In the genomic region with DNA sequence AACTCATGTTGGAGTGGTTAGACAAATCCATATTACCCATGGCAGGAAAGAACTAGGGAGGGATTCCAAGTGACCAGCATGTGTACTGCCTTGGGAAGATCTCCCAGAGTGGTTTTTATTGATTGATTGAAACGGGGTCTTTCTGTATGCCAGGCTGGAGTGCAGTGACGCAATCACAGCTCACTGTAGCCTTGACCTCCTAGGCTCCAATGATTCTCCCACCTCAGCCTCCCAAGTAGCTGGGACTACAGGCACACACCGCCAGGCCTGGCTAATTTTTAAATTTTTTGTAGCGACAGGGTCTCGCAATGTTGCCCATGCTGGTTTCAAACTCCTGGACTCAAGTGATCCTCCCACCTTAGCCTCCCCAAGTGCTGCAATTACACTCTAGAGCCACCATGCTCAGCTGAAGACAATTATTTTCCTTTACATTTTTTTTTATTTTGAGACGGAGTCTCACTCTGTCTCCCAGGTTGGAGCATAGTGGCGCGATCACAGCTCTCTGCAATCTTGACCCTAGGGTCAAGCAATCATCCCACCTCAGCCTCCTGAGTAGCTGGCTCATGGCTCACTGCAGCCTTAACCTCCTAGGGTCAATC, we compare ENCODE assay signal across 1 cellular context.
A peak's percentile ranks its signal among the peaks of the same experiment; 100 is the strongest.
TF ChIP-seq lines count a peak whose summit lies in the region.

No MANE protein-coding gene starts in this region.

TF ChIP-seq in HepG2, 621 proteins besides CTCF, POLR2A, EP300 and RAD21 (continued from another document and continues in another):
- TF ChIP-seq, protein P1, sequence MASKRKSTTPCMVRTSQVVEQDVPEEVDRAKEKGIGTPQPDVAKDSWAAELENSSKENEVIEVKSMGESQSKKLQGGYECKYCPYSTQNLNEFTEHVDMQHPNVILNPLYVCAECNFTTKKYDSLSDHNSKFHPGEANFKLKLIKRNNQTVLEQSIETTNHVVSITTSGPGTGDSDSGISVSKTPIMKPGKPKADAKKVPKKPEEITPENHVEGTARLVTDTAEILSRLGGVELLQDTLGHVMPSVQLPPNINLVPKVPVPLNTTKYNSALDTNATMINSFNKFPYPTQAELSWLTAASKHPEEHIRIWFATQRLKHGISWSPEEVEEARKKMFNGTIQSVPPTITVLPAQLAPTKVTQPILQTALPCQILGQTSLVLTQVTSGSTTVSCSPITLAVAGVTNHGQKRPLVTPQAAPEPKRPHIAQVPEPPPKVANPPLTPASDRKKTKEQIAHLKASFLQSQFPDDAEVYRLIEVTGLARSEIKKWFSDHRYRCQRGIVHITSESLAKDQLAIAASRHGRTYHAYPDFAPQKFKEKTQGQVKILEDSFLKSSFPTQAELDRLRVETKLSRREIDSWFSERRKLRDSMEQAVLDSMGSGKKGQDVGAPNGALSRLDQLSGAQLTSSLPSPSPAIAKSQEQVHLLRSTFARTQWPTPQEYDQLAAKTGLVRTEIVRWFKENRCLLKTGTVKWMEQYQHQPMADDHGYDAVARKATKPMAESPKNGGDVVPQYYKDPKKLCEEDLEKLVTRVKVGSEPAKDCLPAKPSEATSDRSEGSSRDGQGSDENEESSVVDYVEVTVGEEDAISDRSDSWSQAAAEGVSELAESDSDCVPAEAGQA (IDR thresholded peaks at IDR 0.05; ENCODE audit: low read depth): no peak
- TF ChIP-seq, protein P1 (CRISPR knock-in tag; IDR thresholded peaks at IDR 0.05; ENCODE audit: borderline replicate concordance): no peak
- TF ChIP-seq ZNF550 (CRISPR knock-in tag; IDR thresholded peaks at IDR 0.05; ENCODE audit: borderline replicate concordance) (no peak), ZNF572 (CRISPR knock-in tag; IDR thresholded peaks at IDR 0.05) (no peak), ZNF766 (CRISPR knock-in tag; IDR thresholded peaks at IDR 0.05; ENCODE audit: borderline replicate concordance) (no peak), HDAC2 (CRISPR knock-in tag; IDR thresholded peaks at IDR 0.05) (peak; percentile 31; the same call in 1 of the 2 replicates), TRIM24 (CRISPR knock-in tag; IDR thresholded peaks at IDR 0.05) (no peak), ZNF772 (CRISPR knock-in tag; IDR thresholded peaks at IDR 0.05) (no peak), THAP11 (CRISPR knock-in tag; IDR thresholded peaks at IDR 0.05) (no peak), HNRNPL (IDR thresholded peaks at IDR 0.05; ENCODE audit: low read depth, low read length) (no peak), MBD4 (IDR thresholded peaks at IDR 0.05; ENCODE audit: borderline replicate concordance, low read length) (no peak), MATR3 (CRISPR knock-in tag; IDR thresholded peaks at IDR 0.05) (no peak), MXI1 (IDR thresholded peaks at IDR 0.05; ENCODE audit: borderline replicate concordance, low read depth, low read length) (no peak), MTA1 (CRISPR knock-in tag; IDR thresholded peaks at IDR 0.05; ENCODE audit: borderline replicate concordance) (no peak), BCL6 (CRISPR knock-in tag; IDR thresholded peaks at IDR 0.05) (0 out of 2 replicates have a peak, but pooled peaks have one; percentile 36), CHD2 (IDR thresholded peaks at IDR 0.05; ENCODE audit: low read depth, low read length) (no peak), FOXA1 (IDR thresholded peaks at IDR 0.05) (no peak), FOXA1 (CRISPR knock-in tag; IDR thresholded peaks at IDR 0.05) (no peak), ZNF326 (CRISPR knock-in tag; IDR thresholded peaks at IDR 0.05; ENCODE audit: borderline replicate concordance) (no peak), ARNT2 (CRISPR knock-in tag; IDR thresholded peaks at IDR 0.05; ENCODE audit: low read depth) (no peak), SOX5 (CRISPR knock-in tag; IDR thresholded peaks at IDR 0.05; ENCODE audit: borderline replicate concordance) (no peak), ZKSCAN5 (CRISPR knock-in tag; IDR thresholded peaks at IDR 0.05) (no peak), MZF1 (CRISPR knock-in tag; IDR thresholded peaks at IDR 0.05; ENCODE audit: borderline replicate concordance) (no peak), ZMYM4 (CRISPR knock-in tag; IDR thresholded peaks at IDR 0.05) (0 out of 2 replicates have a peak, but pooled peaks have one; percentile 49)
- TF ChIP-seq, protein P2, sequence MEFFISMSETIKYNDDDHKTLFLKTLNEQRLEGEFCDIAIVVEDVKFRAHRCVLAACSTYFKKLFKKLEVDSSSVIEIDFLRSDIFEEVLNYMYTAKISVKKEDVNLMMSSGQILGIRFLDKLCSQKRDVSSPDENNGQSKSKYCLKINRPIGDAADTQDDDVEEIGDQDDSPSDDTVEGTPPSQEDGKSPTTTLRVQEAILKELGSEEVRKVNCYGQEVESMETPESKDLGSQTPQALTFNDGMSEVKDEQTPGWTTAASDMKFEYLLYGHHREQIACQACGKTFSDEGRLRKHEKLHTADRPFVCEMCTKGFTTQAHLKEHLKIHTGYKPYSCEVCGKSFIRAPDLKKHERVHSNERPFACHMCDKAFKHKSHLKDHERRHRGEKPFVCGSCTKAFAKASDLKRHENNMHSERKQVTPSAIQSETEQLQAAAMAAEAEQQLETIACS (CRISPR knock-in tag; IDR thresholded peaks at IDR 0.05): no peak
- TF ChIP-seq, protein P3, sequence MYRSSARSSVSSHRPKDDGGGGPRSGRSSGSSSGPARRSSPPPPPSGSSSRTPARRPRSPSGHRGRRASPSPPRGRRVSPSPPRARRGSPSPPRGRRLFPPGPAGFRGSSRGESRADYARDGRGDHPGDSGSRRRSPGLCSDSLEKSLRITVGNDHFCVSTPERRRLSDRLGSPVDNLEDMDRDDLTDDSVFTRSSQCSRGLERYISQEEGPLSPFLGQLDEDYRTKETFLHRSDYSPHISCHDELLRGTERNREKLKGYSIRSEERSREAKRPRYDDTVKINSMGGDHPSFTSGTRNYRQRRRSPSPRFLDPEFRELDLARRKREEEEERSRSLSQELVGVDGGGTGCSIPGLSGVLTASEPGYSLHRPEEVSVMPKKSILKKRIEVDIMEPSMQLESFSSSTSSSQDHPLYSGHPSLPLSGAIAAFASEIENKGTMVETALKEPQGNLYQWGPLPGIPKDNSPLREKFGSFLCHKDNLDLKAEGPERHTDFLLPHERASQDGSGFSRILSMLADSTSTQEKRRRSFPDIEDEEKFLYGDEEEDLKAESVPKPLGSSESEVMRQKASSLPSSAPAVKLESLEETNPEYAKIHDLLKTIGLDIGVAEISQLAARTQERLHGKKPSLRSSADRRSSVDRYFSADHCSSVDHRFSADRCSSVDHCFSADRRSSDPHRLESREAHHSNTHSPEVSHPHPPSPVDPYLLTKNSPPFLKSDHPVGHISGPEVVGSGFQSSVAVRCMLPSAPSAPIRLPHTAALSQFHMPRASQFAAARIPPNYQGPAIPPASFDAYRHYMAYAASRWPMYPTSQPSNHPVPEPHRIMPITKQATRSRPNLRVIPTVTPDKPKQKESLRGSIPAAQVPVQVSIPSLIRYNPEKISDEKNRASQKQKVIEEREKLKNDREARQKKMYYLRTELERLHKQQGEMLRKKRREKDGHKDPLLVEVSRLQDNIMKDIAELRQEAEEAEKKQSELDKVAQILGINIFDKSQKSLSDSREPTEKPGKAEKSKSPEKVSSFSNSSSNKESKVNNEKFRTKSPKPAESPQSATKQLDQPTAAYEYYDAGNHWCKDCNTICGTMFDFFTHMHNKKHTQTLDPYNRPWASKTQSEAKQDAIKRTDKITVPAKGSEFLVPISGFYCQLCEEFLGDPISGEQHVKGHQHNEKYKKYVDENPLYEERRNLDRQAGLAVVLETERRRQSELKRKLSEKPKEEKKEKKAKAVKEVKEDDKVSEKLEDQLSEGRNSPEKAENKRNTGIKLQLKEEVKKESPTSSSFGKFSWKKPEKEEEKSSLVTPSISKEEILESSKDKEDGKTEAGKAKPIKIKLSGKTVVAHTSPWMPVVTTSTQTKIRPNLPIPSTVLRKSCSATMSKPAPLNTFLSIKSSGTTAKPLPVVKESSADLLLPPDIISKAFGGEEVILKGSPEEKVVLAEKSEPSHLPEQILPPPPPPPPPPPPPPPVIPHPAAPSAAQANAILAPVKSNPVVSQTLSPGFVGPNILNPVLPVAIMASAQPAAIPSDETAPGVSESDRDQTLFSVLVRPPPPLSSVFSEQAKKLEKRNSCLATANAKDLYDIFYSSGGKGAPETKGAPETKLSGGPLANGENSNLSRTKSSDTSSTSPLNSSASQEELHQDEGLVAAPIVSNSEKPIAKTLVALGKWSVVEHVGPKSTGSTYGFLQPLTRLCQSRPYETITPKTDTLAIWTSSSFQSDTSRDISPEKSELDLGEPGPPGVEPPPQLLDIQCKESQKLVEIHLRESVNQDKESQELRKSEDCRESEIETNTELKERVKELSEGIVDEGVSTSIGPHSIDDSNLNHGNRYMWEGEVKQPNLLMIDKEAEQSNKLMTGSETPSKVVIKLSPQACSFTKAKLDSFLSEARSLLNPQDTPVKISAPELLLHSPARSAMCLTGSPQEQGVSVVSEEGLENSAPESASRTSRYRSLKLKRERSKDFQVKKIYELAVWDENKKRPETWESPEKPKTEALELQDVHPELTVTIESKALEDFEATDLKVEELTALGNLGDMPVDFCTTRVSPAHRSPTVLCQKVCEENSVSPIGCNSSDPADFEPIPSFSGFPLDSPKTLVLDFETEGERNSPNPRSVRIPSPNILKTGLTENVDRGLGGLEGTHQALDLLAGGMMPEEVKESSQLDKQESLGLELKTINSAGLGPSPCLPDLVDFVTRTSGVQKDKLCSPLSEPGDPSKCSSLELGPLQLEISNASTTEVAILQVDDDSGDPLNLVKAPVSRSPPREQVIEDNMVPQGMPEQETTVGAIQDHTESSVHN (CRISPR knock-in tag; IDR thresholded peaks at IDR 0.05): no peak
- TF ChIP-seq, protein P4, sequence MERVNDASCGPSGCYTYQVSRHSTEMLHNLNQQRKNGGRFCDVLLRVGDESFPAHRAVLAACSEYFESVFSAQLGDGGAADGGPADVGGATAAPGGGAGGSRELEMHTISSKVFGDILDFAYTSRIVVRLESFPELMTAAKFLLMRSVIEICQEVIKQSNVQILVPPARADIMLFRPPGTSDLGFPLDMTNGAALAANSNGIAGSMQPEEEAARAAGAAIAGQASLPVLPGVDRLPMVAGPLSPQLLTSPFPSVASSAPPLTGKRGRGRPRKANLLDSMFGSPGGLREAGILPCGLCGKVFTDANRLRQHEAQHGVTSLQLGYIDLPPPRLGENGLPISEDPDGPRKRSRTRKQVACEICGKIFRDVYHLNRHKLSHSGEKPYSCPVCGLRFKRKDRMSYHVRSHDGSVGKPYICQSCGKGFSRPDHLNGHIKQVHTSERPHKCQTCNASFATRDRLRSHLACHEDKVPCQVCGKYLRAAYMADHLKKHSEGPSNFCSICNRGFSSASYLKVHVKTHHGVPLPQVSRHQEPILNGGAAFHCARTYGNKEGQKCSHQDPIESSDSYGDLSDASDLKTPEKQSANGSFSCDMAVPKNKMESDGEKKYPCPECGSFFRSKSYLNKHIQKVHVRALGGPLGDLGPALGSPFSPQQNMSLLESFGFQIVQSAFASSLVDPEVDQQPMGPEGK (CRISPR knock-in tag; IDR thresholded peaks at IDR 0.05): no peak
- TF ChIP-seq, protein P5, sequence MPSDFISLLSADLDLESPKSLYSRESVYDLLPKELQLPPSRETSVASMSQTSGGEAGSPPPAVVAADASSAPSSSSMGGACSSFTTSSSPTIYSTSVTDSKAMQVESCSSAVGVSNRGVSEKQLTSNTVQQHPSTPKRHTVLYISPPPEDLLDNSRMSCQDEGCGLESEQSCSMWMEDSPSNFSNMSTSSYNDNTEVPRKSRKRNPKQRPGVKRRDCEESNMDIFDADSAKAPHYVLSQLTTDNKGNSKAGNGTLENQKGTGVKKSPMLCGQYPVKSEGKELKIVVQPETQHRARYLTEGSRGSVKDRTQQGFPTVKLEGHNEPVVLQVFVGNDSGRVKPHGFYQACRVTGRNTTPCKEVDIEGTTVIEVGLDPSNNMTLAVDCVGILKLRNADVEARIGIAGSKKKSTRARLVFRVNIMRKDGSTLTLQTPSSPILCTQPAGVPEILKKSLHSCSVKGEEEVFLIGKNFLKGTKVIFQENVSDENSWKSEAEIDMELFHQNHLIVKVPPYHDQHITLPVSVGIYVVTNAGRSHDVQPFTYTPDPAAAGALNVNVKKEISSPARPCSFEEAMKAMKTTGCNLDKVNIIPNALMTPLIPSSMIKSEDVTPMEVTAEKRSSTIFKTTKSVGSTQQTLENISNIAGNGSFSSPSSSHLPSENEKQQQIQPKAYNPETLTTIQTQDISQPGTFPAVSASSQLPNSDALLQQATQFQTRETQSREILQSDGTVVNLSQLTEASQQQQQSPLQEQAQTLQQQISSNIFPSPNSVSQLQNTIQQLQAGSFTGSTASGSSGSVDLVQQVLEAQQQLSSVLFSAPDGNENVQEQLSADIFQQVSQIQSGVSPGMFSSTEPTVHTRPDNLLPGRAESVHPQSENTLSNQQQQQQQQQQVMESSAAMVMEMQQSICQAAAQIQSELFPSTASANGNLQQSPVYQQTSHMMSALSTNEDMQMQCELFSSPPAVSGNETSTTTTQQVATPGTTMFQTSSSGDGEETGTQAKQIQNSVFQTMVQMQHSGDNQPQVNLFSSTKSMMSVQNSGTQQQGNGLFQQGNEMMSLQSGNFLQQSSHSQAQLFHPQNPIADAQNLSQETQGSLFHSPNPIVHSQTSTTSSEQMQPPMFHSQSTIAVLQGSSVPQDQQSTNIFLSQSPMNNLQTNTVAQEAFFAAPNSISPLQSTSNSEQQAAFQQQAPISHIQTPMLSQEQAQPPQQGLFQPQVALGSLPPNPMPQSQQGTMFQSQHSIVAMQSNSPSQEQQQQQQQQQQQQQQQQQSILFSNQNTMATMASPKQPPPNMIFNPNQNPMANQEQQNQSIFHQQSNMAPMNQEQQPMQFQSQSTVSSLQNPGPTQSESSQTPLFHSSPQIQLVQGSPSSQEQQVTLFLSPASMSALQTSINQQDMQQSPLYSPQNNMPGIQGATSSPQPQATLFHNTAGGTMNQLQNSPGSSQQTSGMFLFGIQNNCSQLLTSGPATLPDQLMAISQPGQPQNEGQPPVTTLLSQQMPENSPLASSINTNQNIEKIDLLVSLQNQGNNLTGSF (CRISPR knock-in tag; IDR thresholded peaks at IDR 0.05): no peak
- TF ChIP-seq, protein P6, sequence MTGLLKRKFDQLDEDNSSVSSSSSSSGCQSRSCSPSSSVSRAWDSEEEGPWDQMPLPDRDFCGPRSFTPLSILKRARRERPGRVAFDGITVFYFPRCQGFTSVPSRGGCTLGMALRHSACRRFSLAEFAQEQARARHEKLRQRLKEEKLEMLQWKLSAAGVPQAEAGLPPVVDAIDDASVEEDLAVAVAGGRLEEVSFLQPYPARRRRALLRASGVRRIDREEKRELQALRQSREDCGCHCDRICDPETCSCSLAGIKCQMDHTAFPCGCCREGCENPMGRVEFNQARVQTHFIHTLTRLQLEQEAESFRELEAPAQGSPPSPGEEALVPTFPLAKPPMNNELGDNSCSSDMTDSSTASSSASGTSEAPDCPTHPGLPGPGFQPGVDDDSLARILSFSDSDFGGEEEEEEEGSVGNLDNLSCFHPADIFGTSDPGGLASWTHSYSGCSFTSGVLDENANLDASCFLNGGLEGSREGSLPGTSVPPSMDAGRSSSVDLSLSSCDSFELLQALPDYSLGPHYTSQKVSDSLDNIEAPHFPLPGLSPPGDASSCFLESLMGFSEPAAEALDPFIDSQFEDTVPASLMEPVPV (CRISPR knock-in tag; IDR thresholded peaks at IDR 0.05): no peak
